Comparison of ENCODE assay signal across 8 cellular contexts in genomic region chr3:57078366-57079220, GRCh38. TPM values are rescaled to one million over a fixed set of nuclear protein-coding genes. Genes with fewer than 3 reads are reported as not detected.
DNase-seq lines count a peak whose midpoint lies in the region; ATAC-seq and TF ChIP-seq lines count a peak whose summit lies in the region.

No MANE protein-coding gene starts in this region.

- peak overlapping the region; percentile 87 for H2AK5ac ChIP-seq in trophoblast cell (ENCODE audit: low read length)

- H3K36me3 Mint-ChIP-seq in activated naive CD8-positive, alpha-beta T cell treated with anti-CD3 and anti-CD28 coated beads, Interleukin-2, amount 50 U/mL, for 24 hours (ENCODE audit: low read depth) = no peaks in the 10 kb centered on the region

- H3K27me3 Mint-ChIP-seq in activated naive CD8-positive, alpha-beta T cell treated with anti-CD3 and anti-CD28 coated beads, Interleukin-2, amount 50 U/mL, for 24 hours = peaks cover 63% of the 10 kb centered on the region

- peak overlapping the region; percentile 95 for H3K4me2 ChIP-seq in trophoblast cell (ENCODE audit: low read length)

- intact Hi-C loops in left ventricle myocardium inferior (cut with micrococcal nuclease) = no loop called here

- peak overlapping the region; percentile 92 for H4K91ac ChIP-seq in trophoblast cell (ENCODE audit: low read depth, low read length)

- peak overlapping the region; percentile 84 for H2BK5ac ChIP-seq in trophoblast cell (ENCODE audit: low read depth, low read length, poor library complexity)

- H3K14ac ChIP-seq in trophoblast cell (ENCODE audit: low read length) = peak overlapping the region; percentile 96

- H3K27ac ChIP-seq in ACC112 (ENCODE audit: low read depth, low read length) (no peak overlapping the region), left ventricle myocardium inferior (replicated peaks) (no peak overlapping the region), trophoblast cell (ENCODE audit: low read depth, low read length) (peak overlapping the region; percentile 44)

- H3K27ac Mint-ChIP-seq in activated naive CD8-positive, alpha-beta T cell treated with anti-CD3 and anti-CD28 coated beads, Interleukin-2, amount 50 U/mL, for 24 hours = no peak overlapping the region

- peak overlapping the region; percentile 96 for H3K18ac ChIP-seq in trophoblast cell (ENCODE audit: low read length)

- H3K4me3 Mint-ChIP-seq in activated naive CD8-positive, alpha-beta T cell treated with anti-CD3 and anti-CD28 coated beads, Interleukin-2, amount 50 U/mL, for 24 hours = peak overlapping the region; percentile 63

- H3K23ac ChIP-seq in trophoblast cell (ENCODE audit: low read length) = no peak overlapping the region

- H3K9me3 ChIP-seq in left ventricle myocardium inferior (replicated peaks) = no peaks in the 10 kb centered on the region
- H3K9me3 ChIP-seq in trophoblast cell (ENCODE audit: insufficient read depth, low read depth, low read length) = no peaks in the 10 kb centered on the region

- WGBS in trophoblast cell (ENCODE audit: extremely low coverage, insufficient coverage, insufficient read length) = no CpG with 5 or more reads among the region's 71 CpGs

- peak; percentile 20 for TF ChIP-seq CTCF in left ventricle myocardium inferior (IDR thresholded peaks at IDR 0.05; ENCODE audit: borderline replicate concordance)

- H3K79me1 ChIP-seq in trophoblast cell (ENCODE audit: low read length) = peaks cover 12% of the 10 kb centered on the region

- H3K27me3 ChIP-seq in ACC112 (ENCODE audit: insufficient read depth, low read length) = peaks cover 16% of the 10 kb centered on the region
- H3K27me3 ChIP-seq in left ventricle myocardium inferior (ENCODE audit: low read depth) = peaks cover 15% of the 10 kb centered on the region
- H3K27me3 ChIP-seq in trophoblast cell (ENCODE audit: insufficient read depth, low read length) = no peaks in the 10 kb centered on the region

- peak overlapping the region; percentile 40 for H2BK12ac ChIP-seq in trophoblast cell (ENCODE audit: low read length)

- peak overlapping the region; percentile 84 for H3K4ac ChIP-seq in trophoblast cell (ENCODE audit: low read depth, low read length)

- peak overlapping the region; percentile 92 for H4K12ac ChIP-seq in trophoblast cell (ENCODE audit: low read depth, low read length)

- peaks cover 4% of the 10 kb centered on the region for H3K4me1 Mint-ChIP-seq in activated naive CD8-positive, alpha-beta T cell treated with anti-CD3 and anti-CD28 coated beads, Interleukin-2, amount 50 U/mL, for 24 hours

- H3K4me3 ChIP-seq in ACC112 (ENCODE audit: low read depth, low read length) (peak overlapping the region; percentile 84), GM08714 (ENCODE audit: low read length) (peak overlapping the region; percentile 60), left ventricle myocardium inferior (peak overlapping the region; percentile 78), trophoblast cell (ENCODE audit: low read depth, low read length) (peak overlapping the region; percentile 86)

- peak; percentile 39 for ATAC-seq in activated naive CD8-positive, alpha-beta T cell treated with anti-CD3 and anti-CD28 coated beads, Interleukin-2, amount 50 U/mL, for 24 hours
- no peak for ATAC-seq in HG02973 (IDR thresholded peaks at IDR 0.05; ENCODE audit: unreplicated experiment)
- no peak for ATAC-seq in HG03108 (IDR thresholded peaks at IDR 0.05; ENCODE audit: unreplicated experiment)

- no peaks in the 10 kb centered on the region for H3K4me1 ChIP-seq in ACC112 (ENCODE audit: control insufficient read depth, insufficient read depth, low read length, unreplicated experiment)
- peaks cover 19% of the 10 kb centered on the region for H3K4me1 ChIP-seq in left ventricle myocardium inferior
- peaks cover 3 to 7% of the 10 kb centered on the region in 2 experiments for H3K4me1 ChIP-seq in trophoblast cell (ENCODE audit: control insufficient read depth in 1 of 2, insufficient read depth in 2 of 2, low read length in 2 of 2)

- H3K9me3 Mint-ChIP-seq in activated naive CD8-positive, alpha-beta T cell treated with anti-CD3 and anti-CD28 coated beads, Interleukin-2, amount 50 U/mL, for 24 hours = no peaks in the 10 kb centered on the region

- H4K8ac ChIP-seq in trophoblast cell (ENCODE audit: low read depth, low read length) = peak overlapping the region; percentile 90

- DNase-seq in NCI-H526 (lab: John Stamatoyannopoulos, UW) = peak; percentile 75 to 88
- peak; percentile 23 for DNase-seq in activated naive CD8-positive, alpha-beta T cell treated with anti-CD3 and anti-CD28 coated beads, Interleukin-2, amount 50 U/mL, for 24 hours
- DNase-seq in left ventricle myocardium inferior = peak; percentile 36
- DNase-seq in trophoblast cell = peak; percentile 92 to 95

- H3K79me2 ChIP-seq in ACC112 (ENCODE audit: control insufficient read depth, insufficient read depth, low read length, unreplicated experiment) (no peaks in the 10 kb centered on the region), trophoblast cell (ENCODE audit: control insufficient read depth, insufficient read depth, low read length, poor library complexity) (peaks cover 3% of the 10 kb centered on the region)

- H2BK120ac ChIP-seq in trophoblast cell (ENCODE audit: insufficient read depth, low read length, poor library complexity) = peak overlapping the region; percentile 94

- no peaks in the 10 kb centered on the region for H3K36me3 ChIP-seq in ACC112 (ENCODE audit: insufficient read depth, low read length)
- H3K36me3 ChIP-seq in left ventricle myocardium inferior = no peaks in the 10 kb centered on the region
- peaks cover 0 to 1% of the 10 kb centered on the region in 2 experiments for H3K36me3 ChIP-seq in trophoblast cell (ENCODE audit: control insufficient read depth in 1 of 2, insufficient read depth in 2 of 2, low read length in 2 of 2)

- peak overlapping the region; percentile 75 for H3K9ac ChIP-seq in trophoblast cell (ENCODE audit: low read length)

- H2AFZ ChIP-seq in ACC112 (ENCODE audit: low read length, unreplicated experiment) = peak overlapping the region; percentile 97
- H2AFZ ChIP-seq in trophoblast cell (ENCODE audit: insufficient read depth, low read length, poor library complexity) = peak overlapping the region; percentile 99

RNA-seq across cellular contexts. Expression of gene SPATA12, which starts 18.1 kb away (rescaled TPM):
- total RNA-seq in left ventricle myocardium inferior = not detected
- 0.05 and 0.07 TPM in 2 replicates for polyA plus RNA-seq in trophoblast cell (2013)

Comparison
In these comparisons a context has a peak if more than half of its experiments do, and no peak if none do; other contexts are left out.
1. DNase-seq: peak in every context shown above with its lines; median percentile 94 in trophoblast cell; 82 in NCI-H526; 36 in left ventricle myocardium inferior; 23 in activated naive CD8-positive, alpha-beta T cell treated with anti-CD3 and anti-CD28 coated beads, Interleukin-2, amount 50 U/mL, for 24 hours.